13 cellular contexts compared by ENCODE assay signal in the genomic region with DNA sequence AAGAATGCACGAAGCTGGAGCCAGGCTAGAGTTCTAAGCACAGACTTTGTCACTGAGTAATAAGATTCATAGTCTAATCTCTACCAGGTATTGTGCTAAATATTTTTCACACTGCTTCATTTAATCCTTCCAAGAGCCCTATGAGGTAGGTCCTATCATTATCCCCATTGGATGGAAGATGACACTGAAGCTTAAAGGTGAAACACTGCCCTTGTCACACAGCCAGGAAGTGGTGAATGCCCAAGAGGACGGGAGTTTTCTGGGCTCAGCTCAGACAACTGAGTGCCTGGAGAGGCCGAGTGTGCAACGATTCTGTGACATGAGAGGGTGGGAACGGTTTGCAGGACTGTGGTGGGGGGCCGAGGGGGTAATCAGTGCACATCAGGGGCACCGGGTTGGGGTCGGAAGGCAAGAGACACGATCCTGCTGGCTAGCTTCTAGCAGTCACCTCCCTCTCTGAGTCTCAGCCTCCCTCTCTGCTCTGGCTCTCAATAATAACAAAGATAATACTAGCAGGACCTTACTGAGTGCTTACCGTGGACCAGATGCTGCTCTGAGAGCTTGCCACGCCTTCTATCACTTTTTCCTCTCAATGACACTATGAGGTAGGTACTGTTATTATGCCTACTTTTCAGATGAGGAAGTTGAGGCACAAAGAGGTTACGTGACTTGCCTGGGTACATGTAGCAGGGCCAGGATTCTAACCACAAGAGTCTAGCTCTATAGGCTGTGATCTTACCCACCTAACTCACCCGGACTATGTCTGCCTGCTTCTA. TPM values are rescaled to one million over a fixed set of nuclear protein-coding genes. Genes with fewer than 3 reads are reported as not detected.
DNase-seq lines count a peak whose midpoint lies in the region; ATAC-seq, FAIRE-seq and TF ChIP-seq lines count a peak whose summit lies in the region.
"Had no signal": no experiment of that assay in that cellular context is flagged by ENCODE, and none has a peak within 500 bp of the region (broad histone marks: within the 10 kb centered on the region; RNA-seq: fewer than 3 reads in every experiment).

No MANE protein-coding gene starts in this region.

- peaks cover 10 to 34% (median 27%) of the 10 kb centered on the region in 4 donors for H3K4me1 Mint-ChIP-seq in CD4-positive, alpha-beta memory T cell
- H3K4me1 Mint-ChIP-seq in activated T-helper 17 cell treated with anti-CD3 and anti-CD28 coated beads, Interleukin-2, amount 50 U/mL, for 72 hours, result peaks cover 23% of the 10 kb centered on the region
- H3K4me1 Mint-ChIP-seq in nephron progenitor cell, result peaks cover 83% of the 10 kb centered on the region

- DNase-seq in CD4-positive, alpha-beta memory T cell, result peak in 1 of 5 donors; percentile 35
- DNase-seq in GM18507 (ENCODE audit: extremely low spot score, insufficient read length, low read depth) (no peak), nephron progenitor cell (no peak)
- no peak for DNase-seq in stimulated activated CD4-positive, alpha-beta T cell treated with anti-CD3 and anti-CD28 coated beads, Interleukin-15, amount 100 ng/mL, for 24 hours
- DNase-seq: GF-D8, NCI-H1436, NCI-H524 treated with DMSO at 0.1 percent for 48 hours had no signal

- H3K9me3 Mint-ChIP-seq in CD4-positive, alpha-beta memory T cell, result no peaks in the 10 kb centered on the region
- H3K9me3 Mint-ChIP-seq in activated T-helper 17 cell treated with anti-CD3 and anti-CD28 coated beads, Interleukin-2, amount 50 U/mL, for 72 hours, result no peaks in the 10 kb centered on the region
- H3K9me3 Mint-ChIP-seq in nephron progenitor cell, result no peaks in the 10 kb centered on the region

- no peak overlapping the region for H3K27ac ChIP-seq in CD4-positive, alpha-beta memory T cell (ENCODE audit: low read depth, low read length)
- H3K27ac ChIP-seq: breast epithelium, prostate gland had no signal

- peak overlapping the region in 6 of 8 donors; percentile 52 to 76 (median 68) for H3K4me3 Mint-ChIP-seq in CD4-positive, alpha-beta memory T cell
- peak overlapping the region; percentile 51 for H3K4me3 Mint-ChIP-seq in activated T-helper 17 cell treated with anti-CD3 and anti-CD28 coated beads, Interleukin-2, amount 50 U/mL, for 72 hours
- H3K4me3 Mint-ChIP-seq in nephron progenitor cell, result no peak overlapping the region

- peak; percentile 59 for FAIRE-seq in GM18507 (lab: Jason Lieb, UNC)

- POLR2A ChIA-PET in CD4-positive, alpha-beta memory T cell (lab: Charles Lee; ENCODE audit: partially characterized antibody), result interaction anchor here (1.1 to 2.0 kb wide), 4 partner anchors 10 to 105 kb away, joined by 3 to 4 read pairs (median 4); a partner anchor contains a TSS

- no peak for TF ChIP-seq CTCF in nephron progenitor cell (IDR thresholded peaks at IDR 0.05)

- intact Hi-C loops in CD4-positive, alpha-beta memory T cell (cut with micrococcal nuclease), result no loop called here

- no peak overlapping the region for H3K4me3 ChIP-seq in CD4-positive, alpha-beta memory T cell (ENCODE audit: low read length in 2 of 2)
- H3K4me3 ChIP-seq: breast epithelium, prostate gland had no signal

- no peaks in the 10 kb centered on the region for H3K36me3 ChIP-seq in CD4-positive, alpha-beta memory T cell (ENCODE audit: insufficient read depth, low read length)
- H3K36me3 ChIP-seq: breast epithelium, prostate gland had no signal

- peak; percentile 72 for ATAC-seq in activated T-helper 17 cell treated with anti-CD3 and anti-CD28 coated beads, Interleukin-2, amount 50 U/mL, for 72 hours (replicated peaks)
- ATAC-seq in HG03460 (IDR thresholded peaks at IDR 0.05; ENCODE audit: unreplicated experiment), result no peak
- no peak for ATAC-seq in HG02642 (IDR thresholded peaks at IDR 0.05; ENCODE audit: poor library complexity, unreplicated experiment)
- no peak for ATAC-seq in HG03045 (IDR thresholded peaks at IDR 0.05; ENCODE audit: unreplicated experiment)

- CTCF ChIA-PET in CD4-positive, alpha-beta memory T cell (lab: Charles Lee; ENCODE audit: partially characterized antibody), result interaction anchor here (1.9 to 4.5 kb wide), 2 partner anchors 20 to 24 kb away, joined by 7 to 32 read pairs; no protein-coding TSS in a partner anchor

- H3K36me3 Mint-ChIP-seq in CD4-positive, alpha-beta memory T cell, result no peaks in the 10 kb centered on the region
- no peaks in the 10 kb centered on the region for H3K36me3 Mint-ChIP-seq in activated T-helper 17 cell treated with anti-CD3 and anti-CD28 coated beads, Interleukin-2, amount 50 U/mL, for 72 hours (ENCODE audit: low read depth)
- no peaks in the 10 kb centered on the region for H3K36me3 Mint-ChIP-seq in nephron progenitor cell (ENCODE audit: low read depth)

- H3K27me3 ChIP-seq in CD4-positive, alpha-beta memory T cell (ENCODE audit: insufficient read depth, low read length), result no peaks in the 10 kb centered on the region
- H3K27me3 ChIP-seq: breast epithelium had no signal

- H3K27ac Mint-ChIP-seq in CD4-positive, alpha-beta memory T cell, result peak overlapping the region; percentile 11 to 68 (median 59)
- H3K27ac Mint-ChIP-seq in activated T-helper 17 cell treated with anti-CD3 and anti-CD28 coated beads, Interleukin-2, amount 50 U/mL, for 72 hours, result peak overlapping the region; percentile 46
- peak overlapping the region; percentile 51 for H3K27ac Mint-ChIP-seq in nephron progenitor cell

- H3K9me3 ChIP-seq in CD4-positive, alpha-beta memory T cell (ENCODE audit: control insufficient read depth in 1 of 2, low read length in 2 of 2), result no peaks in the 10 kb centered on the region
- H3K9me3 ChIP-seq: breast epithelium, prostate gland had no signal

- peaks cover 0 to 3% of the 10 kb centered on the region in 2 donors for H3K27me3 Mint-ChIP-seq in CD4-positive, alpha-beta memory T cell
- H3K27me3 Mint-ChIP-seq in activated T-helper 17 cell treated with anti-CD3 and anti-CD28 coated beads, Interleukin-2, amount 50 U/mL, for 72 hours, result peaks cover 3% of the 10 kb centered on the region
- H3K27me3 Mint-ChIP-seq in nephron progenitor cell (ENCODE audit: low read depth, poor library complexity), result peaks cover 10% of the 10 kb centered on the region

- H3K4me1 ChIP-seq in CD4-positive, alpha-beta memory T cell (ENCODE audit: insufficient read depth, low read length), result peaks cover 31% of the 10 kb centered on the region
- H3K4me1 ChIP-seq: prostate gland had no signal

RNA-seq across cellular contexts. Expression of a gene that starts 12.4 kb away (rescaled TPM):
- under 1 TPM; 0.20 to 0.33 TPM for total RNA-seq in CD4-positive, alpha-beta memory T cell
- under 1 TPM in 1 of 2 donors, not detected in 1; 0.14 TPM for polyA plus RNA-seq in CD4-positive, alpha-beta memory T cell
- 1 to 10 TPM in 1 of 2 donors, under 1 TPM in 1; 0.45 to 1.5 TPM for total RNA-seq in activated T-helper 17 cell treated with anti-CD3 and anti-CD28 coated beads, Interleukin-2, amount 50 U/mL, for 72 hours
